Comparison of ENCODE assay signal across 33 cellular contexts in genomic region chr4:77110707-77111106, GRCh38.
"Had no signal": no experiment of that assay in that cellular context is flagged by ENCODE, and none has a peak within 500 bp of the region (broad histone marks: within the 10 kb centered on the region; RNA-seq: fewer than 3 reads in every experiment).

No MANE protein-coding gene starts in this region.

- H3K4me3 ChIP-seq: adrenal gland, ascending aorta, left lung, lower lobe of right lung, neural progenitor cell, stomach, tibial artery, upper lobe of right lung had no signal

- H3K4me1 ChIP-seq: adrenal gland, left lung, lower lobe of right lung, neural progenitor cell, upper lobe of right lung had no signal

- DNase-seq: activated CD4-positive, alpha-beta memory T cell treated with anti-CD3 and anti-CD28 coated beads for 36 hours; activated CD4-positive, alpha-beta T cell treated with anti-CD3 and anti-CD28 coated beads, Interleukin-2, amount 10 ng/mL, durations not matched to agents 24 days and 14 days; activated CD8-positive, alpha-beta memory T cell treated with anti-CD3 and anti-CD28 coated beads, Interleukin-2, amount 50 U/mL, for 4 hours; activated effector memory CD4-positive, alpha-beta T cell treated with anti-CD3 and anti-CD28 coated beads, Interleukin-2, amount 50 U/mL, for 16 hours; activated naive CD4-positive, alpha-beta T cell treated with anti-CD3 and anti-CD28 coated beads for 36 hours; activated naive CD8-positive, alpha-beta T cell treated with anti-CD3 and anti-CD28 coated beads for 36 hours; activated T-cell treated with anti-CD3 and anti-CD28 coated beads, Interleukin-2, amount 50 U/mL, for 1 hour; adrenal gland; brain microvascular endothelial cell; caudate nucleus; cortex of kidney; effector memory CD8-positive, alpha-beta T cell; glutamatergic neuron; left lung; lower lobe of right lung; mesendoderm; natural killer cell; posterior cingulate gyrus; retina; small intestine; stimulated activated CD4-positive, alpha-beta T cell treated with anti-CD3 and anti-CD28 coated beads, Interleukin-4, amount 100 ng/mL, for 4 hours; stimulated activated CD8-positive, alpha-beta memory T cell treated with anti-CD3 and anti-CD28 coated beads, Interleukin-4, amount 100 ng/mL, for 48 hours; stomach; T-helper 9 cell; tibial artery; upper lobe of right lung had no signal

- H3K9me3 ChIP-seq: adrenal gland, ascending aorta, left lung, lower lobe of right lung, stomach, tibial artery, upper lobe of right lung had no signal

- H3K36me3 Mint-ChIP-seq: activated CD4-positive, alpha-beta memory T cell treated with anti-CD3 and anti-CD28 coated beads for 36 hours; activated naive CD8-positive, alpha-beta T cell treated with anti-CD3 and anti-CD28 coated beads for 36 hours; natural killer cell; neural progenitor cell; stimulated activated memory B cell treated with anti-CD40 and anti-IgM and Interleukin-4, amounts not matched to agents 10 μg/mL and 1 μg/mL and 100 μg/mL, for 72 hours had no signal

- H2AFZ ChIP-seq: neural progenitor cell had no signal

- H3K27me3 ChIP-seq: adrenal gland, ascending aorta, brain microvascular endothelial cell, left lung, neural progenitor cell, stomach, tibial artery, upper lobe of right lung had no signal

- H3K36me3 ChIP-seq: adrenal gland, ascending aorta, brain microvascular endothelial cell, left lung, lower lobe of right lung, neural progenitor cell, stomach, tibial artery, upper lobe of right lung had no signal

- H3K9me3 Mint-ChIP-seq: activated CD4-positive, alpha-beta memory T cell treated with anti-CD3 and anti-CD28 coated beads for 36 hours; activated naive CD4-positive, alpha-beta T cell treated with anti-CD3 and anti-CD28 coated beads for 36 hours; activated naive CD8-positive, alpha-beta T cell treated with anti-CD3 and anti-CD28 coated beads for 36 hours; activated T-helper 1 cell treated with anti-CD3 and anti-CD28 coated beads, Interleukin-12 subunit alpha, Interleukin-12 subunit beta, Interleukin-2, Interleukin-4 antibody, amounts not matched to agents 30 ng/mL and 10 ng/mL and 1 ng/mL, durations not matched to agents 14 hours and 24 hours and 36 hours; effector memory CD8-positive, alpha-beta T cell; natural killer cell; stimulated activated memory B cell treated with anti-CD40 and anti-IgM and Interleukin-4, amounts not matched to agents 10 μg/mL and 1 μg/mL and 100 μg/mL, for 72 hours; T-helper 1 cell treated with Interleukin-12 subunit alpha and Interleukin-12 subunit beta and Interleukin-4 antibody, amounts not matched to agents 30 μg/mL and 1 μg/mL, for 36 hours had no signal

- H3K4me2 ChIP-seq: neural progenitor cell had no signal

- H3K27ac Mint-ChIP-seq: activated CD4-positive, alpha-beta memory T cell treated with anti-CD3 and anti-CD28 coated beads for 36 hours; activated CD4-positive, alpha-beta T cell treated with anti-CD3 and anti-CD28 coated beads, Interleukin-2, amount 10 ng/mL, durations not matched to agents 24 days and 14 days; activated naive CD4-positive, alpha-beta T cell treated with anti-CD3 and anti-CD28 coated beads for 36 hours; activated naive CD8-positive, alpha-beta T cell treated with anti-CD3 and anti-CD28 coated beads for 36 hours; activated T-helper 1 cell treated with anti-CD3 and anti-CD28 coated beads, Interleukin-12 subunit alpha, Interleukin-12 subunit beta, Interleukin-2, Interleukin-4 antibody, amounts not matched to agents 30 ng/mL and 10 ng/mL and 1 ng/mL, durations not matched to agents 14 hours and 24 hours and 36 hours; effector memory CD8-positive, alpha-beta T cell; natural killer cell; neural progenitor cell; stimulated activated memory B cell treated with anti-CD40 and anti-IgM and Interleukin-4, amounts not matched to agents 10 μg/mL and 1 μg/mL and 100 μg/mL, for 72 hours; T-helper 1 cell treated with Interleukin-12 subunit alpha and Interleukin-12 subunit beta and Interleukin-4 antibody, amounts not matched to agents 30 μg/mL and 1 μg/mL, for 36 hours had no signal

- H3K4me3 Mint-ChIP-seq: activated CD4-positive, alpha-beta memory T cell treated with anti-CD3 and anti-CD28 coated beads for 36 hours; activated CD4-positive, alpha-beta T cell treated with anti-CD3 and anti-CD28 coated beads, Interleukin-2, amount 10 ng/mL, durations not matched to agents 24 days and 14 days; activated naive CD4-positive, alpha-beta T cell treated with anti-CD3 and anti-CD28 coated beads for 36 hours; activated naive CD8-positive, alpha-beta T cell treated with anti-CD3 and anti-CD28 coated beads for 36 hours; activated T-helper 1 cell treated with anti-CD3 and anti-CD28 coated beads, Interleukin-12 subunit alpha, Interleukin-12 subunit beta, Interleukin-2, Interleukin-4 antibody, amounts not matched to agents 30 ng/mL and 10 ng/mL and 1 ng/mL, durations not matched to agents 14 hours and 24 hours and 36 hours; effector memory CD8-positive, alpha-beta T cell; natural killer cell; neural progenitor cell; stimulated activated memory B cell treated with anti-CD40 and anti-IgM and Interleukin-4, amounts not matched to agents 10 μg/mL and 1 μg/mL and 100 μg/mL, for 72 hours; T-helper 1 cell treated with Interleukin-12 subunit alpha and Interleukin-12 subunit beta and Interleukin-4 antibody, amounts not matched to agents 30 μg/mL and 1 μg/mL, for 36 hours had no signal

- H3K4me1 Mint-ChIP-seq: activated CD4-positive, alpha-beta T cell treated with anti-CD3 and anti-CD28 coated beads, Interleukin-2, amount 10 ng/mL, durations not matched to agents 24 days and 14 days; activated naive CD8-positive, alpha-beta T cell treated with anti-CD3 and anti-CD28 coated beads for 36 hours; natural killer cell; neural progenitor cell had no signal

- H3K27me3 Mint-ChIP-seq: stimulated activated memory B cell treated with anti-CD40 and anti-IgM and Interleukin-4, amounts not matched to agents 10 μg/mL and 1 μg/mL and 100 μg/mL, for 72 hours had no signal

- ATAC-seq: effector memory CD8-positive, alpha-beta T cell; left lung; lower lobe of right lung; natural killer cell; sciatic nerve; stimulated activated memory B cell treated with anti-CD40 and anti-IgM and Interleukin-4, amounts not matched to agents 10 μg/mL and 1 μg/mL and 100 μg/mL, for 72 hours; upper lobe of right lung had no signal

- H3K27ac ChIP-seq: adrenal gland, ascending aorta, brain microvascular endothelial cell, left lung, lower lobe of right lung, neural progenitor cell, stomach, tibial artery, upper lobe of right lung, VCaP had no signal
